1 cellular context compared by ENCODE assay signal in genomic region chr7:75756340-75757297, GRCh38.
A peak's percentile ranks its signal among the peaks of the same experiment; 100 is the strongest.
TF ChIP-seq lines count a peak whose summit lies in the region.

No MANE protein-coding gene starts in this region.

TF ChIP-seq in HepG2, 621 proteins besides CTCF, POLR2A, EP300 and RAD21 (continued from another document):
- TF ChIP-seq RERE (CRISPR knock-in tag; IDR thresholded peaks at IDR 0.05; ENCODE audit: low read depth) (no peak), RFX3 (CRISPR knock-in tag; IDR thresholded peaks at IDR 0.05) (no peak), SAFB2 (CRISPR knock-in tag; IDR thresholded peaks at IDR 0.05; ENCODE audit: borderline replicate concordance, low read depth) (no peak), HNRNPUL1 (IDR thresholded peaks at IDR 0.05; ENCODE audit: low read depth, low read length) (no peak), ZNF737 (CRISPR knock-in tag; IDR thresholded peaks at IDR 0.05; ENCODE audit: borderline replicate concordance) (0 out of 2 replicates have a peak, but pooled peaks have one; percentile 49), TOE1 (CRISPR knock-in tag; IDR thresholded peaks at IDR 0.05) (no peak), NCOA1 (CRISPR knock-in tag; IDR thresholded peaks at IDR 0.05) (no peak), GLMP (CRISPR knock-in tag; IDR thresholded peaks at IDR 0.05; ENCODE audit: borderline replicate concordance) (no peak)
